Comparison of ENCODE assay signal across 8 cellular contexts in genomic region chr15:72155021-72155621, GRCh38. TPM values are rescaled to one million over a fixed set of nuclear protein-coding genes. Genes with fewer than 3 reads are reported as not detected.
A peak's percentile ranks its signal among the peaks of the same experiment; 100 is the strongest.
DNase-seq lines count a peak whose midpoint lies in the region; ATAC-seq and TF ChIP-seq lines count a peak whose summit lies in the region.

No MANE protein-coding gene starts in this region.

- H3K4me1 Mint-ChIP-seq in activated B cell treated with CpG ODN at 0.5 μM for 24 hours = peaks cover 6% of the 10 kb centered on the region

- H3K4me3 ChIP-seq in AG04449 (ENCODE audit: low read depth, low read length) (peak overlapping the region; percentile 64), retinal pigment epithelial cell (ENCODE audit: low read length) (peak overlapping the region; percentile 56)

- peak overlapping the region; percentile 82 for H3K4me3 Mint-ChIP-seq in activated B cell treated with CpG ODN at 0.5 μM for 24 hours

- H3K36me3 Mint-ChIP-seq in activated B cell treated with CpG ODN at 0.5 μM for 24 hours (ENCODE audit: low read depth) = no peaks in the 10 kb centered on the region

- H3K27me3 Mint-ChIP-seq in activated B cell treated with CpG ODN at 0.5 μM for 24 hours = no peaks in the 10 kb centered on the region

- intact Hi-C loops in activated B cell treated with CpG ODN at 0.5 μM for 24 hours (cut with micrococcal nuclease) (loop anchor here (10.0 kb wide), 1 partner anchor 710 kb away; no protein-coding TSS in a partner anchor), Right ventricle myocardium superior (cut with DNase I) (loop anchor here (10.0 kb wide), 1 partner anchor 410 kb away; no protein-coding TSS in a partner anchor)

- CTCF ChIA-PET in AG04449 (lab: Yijun Ruan, JAX) = interaction anchor here (1.0 to 4.6 kb wide), 14 partner anchors 9 to 412 kb away, joined by 3 to 66 read pairs (median 10); no protein-coding TSS in a partner anchor
- CTCF ChIA-PET in activated B cell treated with CpG ODN at 0.5 μM for 24 hours (lab: Charles Lee) = interaction anchor here (0.9 to 2.8 kb wide), 6 partner anchors 24 to 411 kb away, joined by 3 to 50 read pairs (median 14); no protein-coding TSS in a partner anchor

- no peak for DNase-seq in AG04449 (ENCODE audit: low read depth, low spot score)
- DNase-seq in HT1080 (ENCODE audit: low read depth) = peak; percentile 33
- no peak for DNase-seq in activated B cell treated with CpG ODN at 0.5 μM for 24 hours
- peak; percentile 88 for DNase-seq in Right ventricle myocardium superior
- DNase-seq in retinal pigment epithelial cell (ENCODE audit: low read depth) = peak; percentile 61
- no peak for DNase-seq in central memory CD4-positive, alpha-beta T cell
- DNase-seq in stimulated activated CD8-positive, alpha-beta memory T cell treated with anti-CD3 and anti-CD28 coated beads, Interleukin-4, amount 100 ng/mL, for 48 hours = no peak
- DNase-seq in activated CD4-positive, alpha-beta T cell treated with anti-CD3 and anti-CD28 coated beads, Interleukin-2, amount 50 U/mL, for 1 hour = no peak

- POLR2A ChIA-PET in AG04449 (lab: Yijun Ruan, JAX) (no interaction called here), activated B cell treated with CpG ODN at 0.5 μM for 24 hours (lab: Charles Lee) (no interaction called here)

- no peak overlapping the region for H3K27ac Mint-ChIP-seq in activated B cell treated with CpG ODN at 0.5 μM for 24 hours

- TF ChIP-seq CTCF in AG04449 (IDR thresholded peaks at IDR 0.05; ENCODE audit: insufficient read depth, low read length, missing control alignments) = no peak
- TF ChIP-seq CTCF in activated B cell treated with CpG ODN at 0.5 μM for 24 hours (IDR thresholded peaks at IDR 0.05) = no peak
- TF ChIP-seq CTCF in retinal pigment epithelial cell (conservative IDR thresholded peaks at IDR 0.05; ENCODE audit: low read depth, low read length) = no peak

- H3K9me3 Mint-ChIP-seq in activated B cell treated with CpG ODN at 0.5 μM for 24 hours = no peaks in the 10 kb centered on the region

- ATAC-seq in activated B cell treated with CpG ODN at 0.5 μM for 24 hours (ENCODE audit: low read depth) (no peak), Right ventricle myocardium superior (ENCODE audit: poor library complexity) (peak; percentile 86)

RNA-seq across cellular contexts. Expression of gene SENP8, which starts 36.9 kb away (rescaled TPM):
- total RNA-seq in HT1080 (2014; rRNA removed; shearing (Covaris generic)) = 1.3 and 2.6 TPM in 2 replicates
- polyA plus RNA-seq in HT1080 (2015; cell fraction: cytosol; rRNA removed) = 3.3 and 3.9 TPM in 2 replicates
- 2.4 and 2.5 TPM in 2 replicates for polyA plus RNA-seq in HT1080 (2015; cell fraction: nucleus; rRNA removed)
- total RNA-seq in activated B cell treated with CpG ODN at 0.5 μM for 24 hours = 1.1 and 1.6 TPM in 2 replicates
- 6.3 TPM for total RNA-seq in Right ventricle myocardium superior

RNA-seq across cellular contexts. Expression of gene MYO9A, which starts 37.2 kb away (rescaled TPM):
- total RNA-seq in HT1080 (2014; rRNA removed; shearing (Covaris generic)) = 8.0 and 8.2 TPM in 2 replicates
- 5.2 and 5.5 TPM in 2 replicates for polyA plus RNA-seq in HT1080 (2015; cell fraction: cytosol; rRNA removed)
- polyA plus RNA-seq in HT1080 (2015; cell fraction: nucleus; rRNA removed) = 13.2 and 15.4 TPM in 2 replicates
- total RNA-seq in activated B cell treated with CpG ODN at 0.5 μM for 24 hours (39.4 and 50.6 TPM in 2 replicates), Right ventricle myocardium superior (32.7 TPM)

RNA-seq across cellular contexts. Expression of gene GRAMD2A, which starts 42.5 kb away (rescaled TPM):
- total RNA-seq in HT1080 (2014; rRNA removed; shearing (Covaris generic)) = not detected in 2 replicates
- polyA plus RNA-seq in HT1080 (2015; cell fraction: cytosol; rRNA removed) = 0.22 TPM in 1 of 2 replicates, not detected in the other
- polyA plus RNA-seq in HT1080 (2015; cell fraction: nucleus; rRNA removed) = not detected in 2 replicates
- total RNA-seq in activated B cell treated with CpG ODN at 0.5 μM for 24 hours = not detected in 2 replicates
- total RNA-seq in Right ventricle myocardium superior = not detected

Comparison
In these comparisons a context has a peak if more than half of its experiments do, and no peak if none do; other contexts are left out.
1. DNase-seq: peak in HT1080 (single experiment), Right ventricle myocardium superior (single experiment) and retinal pigment epithelial cell (single experiment); none in AG04449 (single experiment), activated B cell treated with CpG ODN at 0.5 μM for 24 hours (single experiment), central memory CD4-positive, alpha-beta T cell (single experiment), stimulated activated CD8-positive, alpha-beta memory T cell treated with anti-CD3 and anti-CD28 coated beads, Interleukin-4, amount 100 ng/mL, for 48 hours (single experiment) and activated CD4-positive, alpha-beta T cell treated with anti-CD3 and anti-CD28 coated beads, Interleukin-2, amount 50 U/mL, for 1 hour (single experiment).